8 cellular contexts compared by ENCODE assay signal in the genomic region with DNA sequence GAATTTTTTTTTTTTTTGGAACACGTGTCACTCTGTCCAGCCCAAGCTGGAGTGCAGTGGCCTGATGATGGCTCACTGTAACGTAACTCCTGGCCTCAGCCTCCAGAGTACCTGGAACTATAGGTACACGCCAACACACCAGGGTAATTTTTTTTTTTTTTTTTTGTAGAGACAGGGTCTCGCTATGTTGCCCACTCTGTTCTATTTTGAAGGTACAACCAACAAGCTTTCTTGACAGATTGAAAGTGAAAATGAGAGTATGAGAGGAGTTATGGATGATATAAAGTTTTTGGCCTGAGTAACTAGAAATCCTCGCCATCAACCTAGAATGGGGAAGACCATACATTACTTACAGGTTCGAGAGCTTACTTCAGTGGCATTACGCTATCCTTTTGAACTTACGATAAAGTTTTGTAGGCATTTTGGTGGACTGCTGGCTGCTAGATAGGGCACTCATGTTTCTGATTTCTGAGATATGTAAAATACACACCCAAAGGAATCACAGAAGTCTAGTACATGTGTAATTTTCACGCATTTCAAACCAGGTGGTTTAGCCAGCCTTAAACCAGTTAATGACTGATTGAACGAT. TPM values are rescaled to one million over a fixed set of nuclear protein-coding genes. Genes with fewer than 3 reads are reported as not detected.
A peak's percentile ranks its signal among the peaks of the same experiment; 100 is the strongest.
DNase-seq lines count a peak whose midpoint lies in the region; ATAC-seq and TF ChIP-seq lines count a peak whose summit lies in the region.

No MANE protein-coding gene starts in this region.

- H3K9me3 ChIP-seq in esophagus (ENCODE audit: control insufficient read depth in 2 of 2, insufficient read depth in 1 of 2, low read depth in 1 of 2, low read length in 1 of 2), result no peaks in the 10 kb centered on the region
- no peaks in the 10 kb centered on the region for H3K9me3 ChIP-seq in ovary

- CTCF ChIA-PET in AG04449 (lab: Yijun Ruan, JAX), result no interaction called here

- H3K27me3 ChIP-seq in esophagus (ENCODE audit: control insufficient read depth in 1 of 2, insufficient read depth in 2 of 2, low read length in 2 of 2), result no peaks in the 10 kb centered on the region
- no peaks in the 10 kb centered on the region for H3K27me3 ChIP-seq in ovary

- intact Hi-C loops in ovary (cut with DNase I), result loop anchor here in 3 of 4 donors (10.0 kb wide), 2 partner anchors 88 to 98 kb away; partner anchors contain the start of genes HINT1 (in 2 of the 3) and LYRM7 (in 1 of the 3)

- ATAC-seq in GM18511 (IDR thresholded peaks at IDR 0.05; ENCODE audit: unreplicated experiment), result peak; percentile 23
- peak; percentile 11 for ATAC-seq in HG03066 (IDR thresholded peaks at IDR 0.05; ENCODE audit: low read depth, unreplicated experiment)

- no peaks in the 10 kb centered on the region for H3K4me1 ChIP-seq in esophagus (ENCODE audit: control insufficient read depth in 2 of 2, insufficient read depth in 2 of 2, low read length in 1 of 2)
- peaks cover 4% of the 10 kb centered on the region for H3K4me1 ChIP-seq in ovary (ENCODE audit: insufficient read depth)

- no peak for TF ChIP-seq CTCF in AG04449 (IDR thresholded peaks at IDR 0.05; ENCODE audit: insufficient read depth, low read length, missing control alignments)
- TF ChIP-seq CTCF in ovary (IDR thresholded peaks at IDR 0.05), result no peak

- WGBS in esophagus, 2 donors, result 13 to 19% methylated on average over 10 of the region's 10 CpGs
- WGBS in ovary, 3 donors, result 20 to 25% (median 22%) methylated on average over 10 of the region's 10 CpGs

- DNase-seq in AG04449 (ENCODE audit: low read depth, low spot score) (no peak), SK-N-DZ (ENCODE audit: low spot score) (peak; percentile 12), ovary (peak in 1 of 5 donors; percentile 20), NCI-H1092 (lab: John Stamatoyannopoulos, UW) (no peak), cortex of kidney (lab: John Stamatoyannopoulos, UW) (no peak)

- POLR2A ChIA-PET in AG04449 (lab: Yijun Ruan, JAX), result no interaction called here

- no peak for TF ChIP-seq EP300 in ovary (IDR thresholded peaks at IDR 0.05)

- H3K36me3 ChIP-seq in esophagus (ENCODE audit: control insufficient read depth in 2 of 2, insufficient read depth in 2 of 2, low read length in 1 of 2) (no peaks in the 10 kb centered on the region), ovary (no peaks in the 10 kb centered on the region)

- peak overlapping the region; percentile 88 for H3K4me3 ChIP-seq in AG04449 (ENCODE audit: low read depth, low read length)
- peak overlapping the region; percentile 70 to 100 for H3K4me3 ChIP-seq in esophagus (ENCODE audit: low read depth in 1 of 2, low read length in 2 of 2)
- peak overlapping the region; percentile 73 for H3K4me3 ChIP-seq in ovary

- H3K27ac ChIP-seq in esophagus (ENCODE audit: low read depth in 2 of 2, low read length in 1 of 2) (peak overlapping the region in 1 of 2 donors; percentile 88), ovary (peak overlapping the region; percentile 69 to 88)

- TF ChIP-seq POLR2A in ovary (IDR thresholded peaks at IDR 0.05), result no peak

RNA-seq across cellular contexts. Expression of gene CDC42SE2, which starts 0.8 kb away (rescaled TPM):
- 13.8 and 14.2 TPM in 2 replicates for polyA plus RNA-seq in SK-N-DZ (2014; cell fraction: cytosol; rRNA removed)
- polyA plus RNA-seq in SK-N-DZ (2014; cell fraction: nucleus; rRNA removed), result 9.7 TPM in 2 replicates
- polyA plus RNA-seq in esophagus (1 to 10 TPM; 5.1 to 7.3 TPM), ovary (10 to 100 TPM; 22.0 to 26.8 TPM)
- total RNA-seq in ovary, result 10 to 100 TPM; 18.0 to 37.6 (median 23.7) TPM
